ENCODE assay signal across 23 cellular contexts in the genomic region with DNA sequence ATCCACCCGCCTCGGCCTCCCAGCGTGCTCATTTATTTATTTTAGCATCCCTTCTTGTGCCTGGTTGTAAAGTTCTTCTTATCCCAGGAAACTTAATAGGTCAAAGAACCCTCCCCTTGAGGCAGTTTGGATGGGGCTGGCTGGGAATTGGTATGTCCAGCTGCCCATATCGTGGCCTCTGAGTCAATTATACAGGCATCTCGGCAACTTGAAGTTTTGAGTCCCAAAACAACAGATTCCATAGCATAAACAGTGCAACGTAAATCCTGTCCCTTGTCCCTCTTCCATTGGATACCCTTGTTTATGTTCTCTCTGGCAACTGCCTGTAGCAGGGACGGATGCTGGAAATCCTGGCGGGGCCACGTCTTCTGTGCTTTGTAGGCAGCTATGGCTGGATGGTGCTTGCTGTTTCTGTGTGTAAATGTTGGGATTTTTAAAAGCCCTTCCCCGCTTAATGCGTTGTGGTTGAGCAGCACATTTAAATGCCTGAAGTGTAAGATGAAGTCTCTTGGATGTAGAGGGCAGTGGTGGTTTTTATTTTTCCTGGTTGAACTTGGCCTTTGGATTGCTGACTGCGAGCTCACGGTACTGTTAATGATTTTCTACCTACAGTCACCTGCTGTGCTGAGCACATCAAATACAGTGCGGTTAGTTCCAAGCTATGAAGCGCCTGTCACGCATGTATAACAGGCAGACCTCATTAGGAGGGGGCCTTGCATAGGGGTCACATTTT.
A peak's percentile ranks its signal among the peaks of the same experiment; 100 is the strongest.
DNase-seq lines count a peak whose midpoint lies in the region; ATAC-seq and TF ChIP-seq lines count a peak whose summit lies in the region.
"Had no signal": no experiment of that assay in that cellular context is flagged by ENCODE, and none has a peak within 500 bp of the region (broad histone marks: within the 10 kb centered on the region; RNA-seq: fewer than 3 reads in every experiment).

No MANE protein-coding gene starts in this region.

- CTCF ChIA-PET in WTC11 (lab: Charles Lee) = no interaction called here

- H3K4me1 Mint-ChIP-seq in WTC11 = peaks cover 6% of the 10 kb centered on the region

- H3K27me3 ChIP-seq in mucosa of rectum (ENCODE audit: control insufficient read depth in 2 of 2, insufficient read depth in 2 of 2, low read length in 2 of 2) (no peaks in the 10 kb centered on the region), upper lobe of right lung (no peaks in the 10 kb centered on the region)
- H3K27me3 ChIP-seq: adrenal gland, BLaER1, suprapubic skin had no signal

- H3K4me3 ChIP-seq in epithelial cell of proximal tubule (ENCODE audit: low read depth, low read length) = peak overlapping the region; percentile 24
- peak overlapping the region in 1 of 2 donors; percentile 28 for H3K4me3 ChIP-seq in mucosa of rectum (ENCODE audit: low read length in 2 of 2)
- H3K4me3 ChIP-seq in upper lobe of right lung = no peak overlapping the region
- H3K4me3 ChIP-seq: adrenal gland, BLaER1, lung, suprapubic skin had no signal

- 0 out of 2 replicates have a peak, but pooled peaks cover 2% of the 10 kb centered on the region for H3K36me3 Mint-ChIP-seq in WTC11
- H3K36me3 Mint-ChIP-seq: activated CD8-positive, alpha-beta memory T cell treated with anti-CD3 and anti-CD28 coated beads, Interleukin-2, amount 10 ng/mL, durations not matched to agents 7 days and 5 days had no signal

- peak; percentile 29 for ATAC-seq in upper lobe of right lung
- ATAC-seq in WTC11 = no peak
- no peak for ATAC-seq in HG02759 (IDR thresholded peaks at IDR 0.05; ENCODE audit: unreplicated experiment)
- ATAC-seq: activated CD4-positive, CD25-positive, alpha-beta regulatory T cell treated with anti-CD3 and anti-CD28 coated beads, Interleukin-2, amount 50 U/mL, for 24 hours; activated CD8-positive, alpha-beta memory T cell treated with anti-CD3 and anti-CD28 coated beads, Interleukin-2, amount 10 ng/mL, durations not matched to agents 7 days and 5 days had no signal

- no peaks in the 10 kb centered on the region for H3K27me3 Mint-ChIP-seq in WTC11 (ENCODE audit: low read depth)
- H3K27me3 Mint-ChIP-seq: activated CD8-positive, alpha-beta memory T cell treated with anti-CD3 and anti-CD28 coated beads, Interleukin-2, amount 10 ng/mL, durations not matched to agents 7 days and 5 days had no signal

- DNase-seq in LHCN-M2 (ENCODE audit: low read depth) = peak; percentile 28
- DNase-seq in epithelial cell of proximal tubule (ENCODE audit: low read depth) = peak; percentile 96
- DNase-seq in upper lobe of right lung = no peak
- no peak for DNase-seq in WTC11 (ENCODE audit: low spot score)
- DNase-seq in LoVo (ENCODE audit: low spot score) = no peak
- DNase-seq: activated CD8-positive, alpha-beta memory T cell treated with anti-CD3 and anti-CD28 coated beads, Interleukin-2, amount 10 ng/mL, durations not matched to agents 7 days and 5 days; activated effector memory CD4-positive, alpha-beta T cell treated with Interleukin-2 at 50 U/mL for 16 hours; adrenal gland; DMS153; foreskin fibroblast; NCI-H1105; NCI-H226; Right ventricle myocardium superior; stimulated activated CD4-positive, alpha-beta T cell treated with anti-CD3 and anti-CD28 coated beads, Interleukin-4, amount 100 ng/mL, for 24 hours; stimulated activated CD8-positive, alpha-beta memory T cell treated with anti-CD3 and anti-CD28 coated beads, Interleukin-4, amount 100 ng/mL, for 48 hours had no signal

- POLR2A ChIA-PET in WTC11 (lab: Charles Lee) = no interaction called here

- peak overlapping the region in 1 of 2 donors; percentile 9 for H3K9ac ChIP-seq in mucosa of rectum (ENCODE audit: low read depth in 1 of 2, low read length in 2 of 2)
- H3K9ac ChIP-seq: BLaER1, KMS-11 had no signal

- H3K27ac ChIP-seq in mucosa of rectum (ENCODE audit: low read depth in 2 of 2, low read length in 2 of 2) (peak overlapping the region; percentile 32 to 48), upper lobe of right lung (no peak overlapping the region)
- H3K27ac ChIP-seq: adrenal gland, BLaER1, KMS-11, suprapubic skin had no signal

- no peaks in the 10 kb centered on the region for H3K9me3 ChIP-seq in mucosa of rectum (ENCODE audit: control insufficient read depth in 2 of 2, low read length in 2 of 2)
- H3K9me3 ChIP-seq in upper lobe of right lung = no peaks in the 10 kb centered on the region
- H3K9me3 ChIP-seq: adrenal gland, suprapubic skin had no signal

- no peak overlapping the region for H3K27ac Mint-ChIP-seq in WTC11
- H3K27ac Mint-ChIP-seq: activated CD8-positive, alpha-beta memory T cell treated with anti-CD3 and anti-CD28 coated beads, Interleukin-2, amount 10 ng/mL, durations not matched to agents 7 days and 5 days; T-helper 1 cell treated with Interleukin-12 subunit alpha and Interleukin-12 subunit beta and Interleukin-4 antibody, amounts not matched to agents 30 μg/mL and 1 μg/mL, for 36 hours had no signal

- TF ChIP-seq CTCF in epithelial cell of proximal tubule (conservative IDR thresholded peaks at IDR 0.05; ENCODE audit: low read depth, low read length) (peak; percentile 22), upper lobe of right lung (IDR thresholded peaks at IDR 0.05) (no peak), WTC11 (IDR thresholded peaks at IDR 0.05) (no peak)

- no peaks in the 10 kb centered on the region for H3K9me3 Mint-ChIP-seq in WTC11
- H3K9me3 Mint-ChIP-seq: T-helper 1 cell treated with Interleukin-12 subunit alpha and Interleukin-12 subunit beta and Interleukin-4 antibody, amounts not matched to agents 30 μg/mL and 1 μg/mL, for 36 hours had no signal

- H3K4me1 ChIP-seq in mucosa of rectum (ENCODE audit: control insufficient read depth in 2 of 2, insufficient read depth in 2 of 2, low read length in 2 of 2) (peaks cover 13% of the 10 kb centered on the region in 2 donors), upper lobe of right lung (no peaks in the 10 kb centered on the region)
- H3K4me1 ChIP-seq: adrenal gland, suprapubic skin had no signal

- intact Hi-C loops in upper lobe of right lung (cut with DNase I) = loop anchor here (10.0 kb wide), 1 partner anchor 84 kb away; a partner anchor contains a TSS

- H3K36me3 ChIP-seq in mucosa of rectum (ENCODE audit: control insufficient read depth in 2 of 2, insufficient read depth in 2 of 2, low read length in 2 of 2) (no peaks in the 10 kb centered on the region), upper lobe of right lung (no peaks in the 10 kb centered on the region)
- H3K36me3 ChIP-seq: adrenal gland, suprapubic skin had no signal

- no peak overlapping the region for H3K4me3 Mint-ChIP-seq in WTC11
- H3K4me3 Mint-ChIP-seq: activated CD8-positive, alpha-beta memory T cell treated with anti-CD3 and anti-CD28 coated beads, Interleukin-2, amount 10 ng/mL, durations not matched to agents 7 days and 5 days; T-helper 1 cell treated with Interleukin-12 subunit alpha and Interleukin-12 subunit beta and Interleukin-4 antibody, amounts not matched to agents 30 μg/mL and 1 μg/mL, for 36 hours had no signal

TF ChIP-seq in WTC11, 78 proteins besides CTCF, POLR2A, EP300 and RAD21:
- TF ChIP-seq CREM (CRISPR knock-in tag; IDR thresholded peaks at IDR 0.05) (no peak), NFATC4 (CRISPR knock-in tag; IDR thresholded peaks at IDR 0.05) (no peak)
- TF ChIP-seq, protein P1, sequence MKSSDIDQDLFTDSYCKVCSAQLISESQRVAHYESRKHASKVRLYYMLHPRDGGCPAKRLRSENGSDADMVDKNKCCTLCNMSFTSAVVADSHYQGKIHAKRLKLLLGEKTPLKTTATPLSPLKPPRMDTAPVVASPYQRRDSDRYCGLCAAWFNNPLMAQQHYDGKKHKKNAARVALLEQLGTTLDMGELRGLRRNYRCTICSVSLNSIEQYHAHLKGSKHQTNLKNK (CRISPR knock-in tag; IDR thresholded peaks at IDR 0.05) = no peak

Comparison
In these comparisons a context has a peak if more than half of its experiments do, and no peak if none do; other contexts are left out.
1. DNase-seq: peak in LHCN-M2 (single experiment) and epithelial cell of proximal tubule (single experiment); none in upper lobe of right lung (single experiment), WTC11 (single experiment) and LoVo (single experiment).